In genomic region chr11:86067230-86068137, GRCh38 we compare ENCODE assay signal across 8 cellular contexts. TPM values are rescaled to one million over a fixed set of nuclear protein-coding genes. Genes with fewer than 3 reads are reported as not detected.
A peak's percentile ranks its signal among the peaks of the same experiment; 100 is the strongest.
DNase-seq lines count a peak whose midpoint lies in the region; ATAC-seq and TF ChIP-seq lines count a peak whose summit lies in the region.

No MANE protein-coding gene starts in this region.

- H3K27me3 ChIP-seq in HCT116 (ENCODE audit: insufficient read depth, low read length): no peaks in the 10 kb centered on the region
- no peaks in the 10 kb centered on the region for H3K27me3 ChIP-seq in esophagus muscularis mucosa
- no peaks in the 10 kb centered on the region for H3K27me3 ChIP-seq in osteoblast (ENCODE audit: insufficient read depth, low read length)

- BruUV-seq in HCT116 (replicated peaks; lab: Mats Ljungman, UMichigan): TSS peak; percentile 42

- RAD21 ChIA-PET in HCT116 (lab: Charles Lee; ENCODE audit: low non-redundant PET in 1 of 2, low total read pairs in 2 of 2, uncharacterized antibody in 2 of 2, unreplicated experiment in 2 of 2): no interaction called here

- no peaks in the 10 kb centered on the region for H3K9me3 ChIP-seq in HCT116 (ENCODE audit: control insufficient read depth in 1 of 2, insufficient read depth in 1 of 2, low read depth in 1 of 2, low read length in 2 of 2)
- H3K9me3 ChIP-seq in esophagus muscularis mucosa: no peaks in the 10 kb centered on the region
- no peaks in the 10 kb centered on the region for H3K9me3 ChIP-seq in osteoblast (ENCODE audit: low read depth, low read length)

- CTCF ChIA-PET in HCT116 (lab: Charles Lee): interaction anchor here (1.1 kb wide), 1 partner anchor 126 kb away, joined by 4 read pairs; no protein-coding TSS in a partner anchor

- TF ChIP-seq CTCF in AG10803 (conservative IDR thresholded peaks at IDR 0.05; ENCODE audit: low read length) (no peak), HCT116 (IDR thresholded peaks at IDR 0.05 in 2 of 3, conservative IDR thresholded peaks at IDR 0.05 in 1 of 3; ENCODE audit: borderline replicate concordance in 1 of 3, insufficient read depth in 1 of 3, low read depth in 2 of 3, low read length in 2 of 3) (no peak), esophagus muscularis mucosa (IDR thresholded peaks at IDR 0.05) (no peak), osteoblast (IDR thresholded peaks at IDR 0.05; ENCODE audit: extremely low read depth, low read depth, low read length) (no peak)

- H3K79me2 ChIP-seq in HCT116 (ENCODE audit: insufficient read depth, low read length) (peaks cover 62% of the 10 kb centered on the region), osteoblast (ENCODE audit: insufficient read depth, low read length) (peaks cover 64% of the 10 kb centered on the region)

- H3K36me3 ChIP-seq in HCT116 (ENCODE audit: control insufficient read depth in 1 of 2, insufficient read depth in 2 of 2, low read length in 2 of 2): no peaks in the 10 kb centered on the region
- H3K36me3 ChIP-seq in esophagus muscularis mucosa: no peaks in the 10 kb centered on the region
- H3K36me3 ChIP-seq in osteoblast (ENCODE audit: insufficient read depth, low read length): no peaks in the 10 kb centered on the region

- H3K9ac ChIP-seq in HCT116 (ENCODE audit: low read length): peak overlapping the region; percentile 80

- H3K4me1 ChIP-seq in HCT116 (ENCODE audit: control insufficient read depth in 1 of 2, insufficient read depth in 2 of 2, low read length in 2 of 2) (peaks cover 24 to 40% of the 10 kb centered on the region in 2 experiments), esophagus muscularis mucosa (peaks cover 44 to 55% (median 53%) of the 10 kb centered on the region in 4 donors), osteoblast (ENCODE audit: insufficient read depth, low read length) (peaks cover 50% of the 10 kb centered on the region)

- ATAC-seq in HCT116 (no peak), GM19455 (IDR thresholded peaks at IDR 0.05; ENCODE audit: unreplicated experiment) (no peak), GM21576 (IDR thresholded peaks at IDR 0.05; ENCODE audit: unreplicated experiment) (no peak)

- H3K27ac ChIP-seq in HCT116 (ENCODE audit: low read depth, low read length): peak overlapping the region; percentile 60
- peak overlapping the region; percentile 95 to 99 (median 97) for H3K27ac ChIP-seq in esophagus muscularis mucosa (replicated peaks in 1 of 4)
- peak overlapping the region; percentile 81 for H3K27ac ChIP-seq in osteoblast (ENCODE audit: low read depth, low read length)

- no peak for DNase-seq in AG10803 (ENCODE audit: low read depth)
- no peak for DNase-seq in HCT116 (ENCODE audit: low read depth, low spot score)
- DNase-seq in SW480 (ENCODE audit: low spot score): peak; percentile 36
- no peak for DNase-seq in esophagus muscularis mucosa (ENCODE audit: extremely low spot score)
- DNase-seq in osteoblast (ENCODE audit: insufficient read length, low spot score, missing footprints): no peak
- DNase-seq in NCI-H2227 treated with DMSO at 0.1 percent for 48 hours (lab: John Stamatoyannopoulos, UW): no peak

- intact Hi-C loops in HCT116 (cut with micrococcal nuclease) (no loop called here), esophagus muscularis mucosa (cut with DNase I) (loop anchor here (10.0 kb wide), 1 partner anchor 57 kb away; no protein-coding TSS in a partner anchor)

- H3K9me2 ChIP-seq in HCT116 (ENCODE audit: insufficient read depth): no peaks in the 10 kb centered on the region

- under 1% methylated on average over 14 of the region's 14 CpGs for WGBS in esophagus muscularis mucosa

- TF ChIP-seq EP300 in esophagus muscularis mucosa (IDR thresholded peaks at IDR 0.05): no peak

- TF ChIP-seq POLR2A in HCT116 (IDR thresholded peaks at IDR 0.05; ENCODE audit: borderline replicate concordance, extremely low read depth, insufficient read depth, insufficient read length) (no peak), esophagus muscularis mucosa (IDR thresholded peaks at IDR 0.05; ENCODE audit: low read depth) (no peak)

- POLR2A ChIA-PET in HCT116 (lab: Charles Lee): no interaction called here

- peak overlapping the region; percentile 71 for H3K4me3 ChIP-seq in AG10803 (ENCODE audit: low read length)
- H3K4me3 ChIP-seq in HCT116 (replicated peaks in 1 of 2; ENCODE audit: low read depth in 1 of 2, low read length in 2 of 2): peak overlapping the region; percentile 75 to 86
- H3K4me3 ChIP-seq in esophagus muscularis mucosa: peak overlapping the region; percentile 70 to 98 (median 87)
- H3K4me3 ChIP-seq in osteoblast (ENCODE audit: insufficient read depth, low read length): peak overlapping the region; percentile 91

- TF ChIP-seq RAD21 in HCT116 (IDR thresholded peaks at IDR 0.05; ENCODE audit: low read depth): no peak

- H2AFZ ChIP-seq in HCT116 (ENCODE audit: low read depth, low read length, poor library complexity, severe bottlenecking) (no peak overlapping the region), osteoblast (ENCODE audit: low read length) (no peak overlapping the region)

- H3K4me2 ChIP-seq in HCT116 (ENCODE audit: low read length) (peak overlapping the region; percentile 87), osteoblast (ENCODE audit: insufficient read depth, low read length) (peak overlapping the region; percentile 81)

- H4K20me1 ChIP-seq in HCT116 (ENCODE audit: insufficient read depth) (peaks cover 16% of the 10 kb centered on the region; the same call in 1 of the 2 replicates), osteoblast (ENCODE audit: insufficient read depth, low read length) (peaks cover 48% of the 10 kb centered on the region)

TF ChIP-seq in HCT116, 20 proteins besides CTCF, POLR2A, EP300 and RAD21 (continues in another document):
- no peak for TF ChIP-seq MAX (IDR thresholded peaks at IDR 0.05)
- TF ChIP-seq FOSL1 (IDR thresholded peaks at IDR 0.05; ENCODE audit: low read depth): no peak
- no peak for TF ChIP-seq EZH2 (IDR thresholded peaks at IDR 0.05)
- no peak for TF ChIP-seq EZH2phosphoT487 (IDR thresholded peaks at IDR 0.05; ENCODE audit: borderline replicate concordance)
- TF ChIP-seq YY1 (IDR thresholded peaks at IDR 0.05; ENCODE audit: extremely low read depth, insufficient replicate concordance, low read depth, low read length): no peak
- TF ChIP-seq CEBPB (IDR thresholded peaks at IDR 0.05; ENCODE audit: low read depth): no peak
- TF ChIP-seq ZNF274 (IDR thresholded peaks at IDR 0.05; ENCODE audit: low read depth, low read length): no peak
- TF ChIP-seq POLR2AphosphoS5 (IDR thresholded peaks at IDR 0.05; ENCODE audit: low read depth, low read length): no peak
- no peak for TF ChIP-seq EGR1 (IDR thresholded peaks at IDR 0.05; ENCODE audit: low read depth)
- TF ChIP-seq ATF3 (IDR thresholded peaks at IDR 0.05): no peak
- no peak for TF ChIP-seq CBX3 (IDR thresholded peaks at IDR 0.05; ENCODE audit: low read depth)
- TF ChIP-seq JUND (IDR thresholded peaks at IDR 0.05): no peak
- TF ChIP-seq SP1 (IDR thresholded peaks at IDR 0.05; ENCODE audit: low read depth): no peak
- no peak for TF ChIP-seq REST (IDR thresholded peaks at IDR 0.05; ENCODE audit: low read depth)
- no peak for TF ChIP-seq ZFX (IDR thresholded peaks at IDR 0.05)

RNA-seq across cellular contexts. Expression of gene PICALM, which starts 1.4 kb away (rescaled TPM):
- total RNA-seq in HCT116 (2021; ENCODE audit: unreplicated experiment): 90.6 TPM
- polyA plus RNA-seq in HCT116 (2012): 54.4 and 67.3 TPM in 2 replicates
- total RNA-seq in esophagus muscularis mucosa: 100 to 1,000 TPM; 228 to 281 (median 266) TPM
- 313 and 324 TPM in 2 replicates for total RNA-seq in osteoblast
